In the genomic region with DNA sequence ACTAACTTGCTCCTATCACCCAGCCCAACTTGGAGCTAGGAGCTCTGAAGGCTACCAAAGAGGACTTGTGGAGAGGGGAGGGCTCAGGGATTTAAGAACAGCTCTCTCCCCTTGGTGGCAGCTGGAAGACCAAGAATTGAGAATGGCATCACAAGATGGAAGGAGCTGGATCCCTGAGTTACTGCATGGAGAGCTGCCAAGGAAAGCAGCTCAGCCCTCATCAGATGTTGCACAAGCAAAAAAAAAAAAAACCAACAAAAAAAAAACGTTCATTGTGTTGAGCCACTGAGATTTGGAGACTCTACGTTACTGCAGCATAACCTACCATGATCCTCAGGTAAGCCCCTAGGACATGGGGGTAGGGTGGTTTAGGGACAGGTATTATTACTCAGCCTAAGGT, we compare ENCODE assay signal across 12 cellular contexts. TPM values are rescaled to one million over a fixed set of nuclear protein-coding genes. Genes with fewer than 3 reads are reported as not detected.
A peak's percentile ranks its signal among the peaks of the same experiment; 100 is the strongest.
DNase-seq lines count a peak whose midpoint lies in the region; ATAC-seq and TF ChIP-seq lines count a peak whose summit lies in the region.
"Had no signal": no experiment of that assay in that cellular context is flagged by ENCODE, and none has a peak within 500 bp of the region (broad histone marks: within the 10 kb centered on the region; RNA-seq: fewer than 3 reads in every experiment).

No MANE protein-coding gene starts in this region.

- H3K27ac ChIP-seq in epithelial cell of prostate: peak overlapping the region; percentile 84
- peak overlapping the region; percentile 69 to 81 for H3K27ac ChIP-seq in mucosa of rectum (ENCODE audit: low read depth in 2 of 2, low read length in 2 of 2)
- H3K27ac ChIP-seq in spleen: peak overlapping the region in 3 of 8 donors; percentile 22 to 71 (median 63)

- H3K27me3 ChIP-seq in mucosa of rectum (ENCODE audit: control insufficient read depth in 2 of 2, insufficient read depth in 2 of 2, low read length in 2 of 2): no peaks in the 10 kb centered on the region
- H3K27me3 ChIP-seq in spleen (replicated peaks in 1 of 7): no peaks in the 10 kb centered on the region

- no peak overlapping the region for H3K4me3 ChIP-seq in mucosa of rectum (ENCODE audit: low read length in 2 of 2)
- no peak overlapping the region for H3K4me3 ChIP-seq in spleen

- H3K27ac Mint-ChIP-seq in progenitor cell of endocrine pancreas: no peak overlapping the region
- no peak overlapping the region for H3K27ac Mint-ChIP-seq in activated T-cell treated with anti-CD3 and anti-CD28 coated beads, Interleukin-2, amount 50 U/mL, for 72 hours

- H3K9me3 ChIP-seq in mucosa of rectum (ENCODE audit: control insufficient read depth in 2 of 2, low read length in 2 of 2): no peaks in the 10 kb centered on the region
- no peaks in the 10 kb centered on the region for H3K9me3 ChIP-seq in spleen

- peaks cover 19% of the 10 kb centered on the region for H3K36me3 Mint-ChIP-seq in progenitor cell of endocrine pancreas (ENCODE audit: insufficient read depth)
- H3K36me3 Mint-ChIP-seq in activated T-cell treated with anti-CD3 and anti-CD28 coated beads, Interleukin-2, amount 50 U/mL, for 72 hours (ENCODE audit: insufficient read depth in 2 of 2): no peaks in the 10 kb centered on the region

- WGBS in spleen, 5 donors: 55 to 74% (median 58%) methylated on average over 2 of the region's 2 CpGs

- no peak overlapping the region for H3K9ac ChIP-seq in mucosa of rectum (ENCODE audit: low read depth in 1 of 2, low read length in 2 of 2)

- H3K36me3 ChIP-seq in mucosa of rectum (ENCODE audit: control insufficient read depth in 2 of 2, insufficient read depth in 2 of 2, low read length in 2 of 2): peaks cover 13 to 17% of the 10 kb centered on the region in 2 donors
- peaks cover 0 to 29% (median 0%) of the 10 kb centered on the region in 6 donors for H3K36me3 ChIP-seq in spleen

- peaks cover 13 to 16% of the 10 kb centered on the region in 2 donors for H3K4me1 ChIP-seq in mucosa of rectum (ENCODE audit: control insufficient read depth in 2 of 2, insufficient read depth in 2 of 2, low read length in 2 of 2)
- peaks cover 6 to 31% (median 20%) of the 10 kb centered on the region in 6 donors for H3K4me1 ChIP-seq in spleen

- DNase-seq in Right ventricle myocardium inferior (ENCODE audit: missing footprints) (no peak), cardiac septum (ENCODE audit: low spot score) (no peak), epithelial cell of prostate (ENCODE audit: low read depth, low spot score) (no peak), spleen (no peak), progenitor cell of endocrine pancreas (ENCODE audit: low spot score, unreplicated experiment) (no peak), OCI-M2 (lab: John Stamatoyannopoulos, UW; ENCODE audit: unreplicated experiment) (no peak)
- no peak for DNase-seq in activated T-cell treated with anti-CD3 and anti-CD28 coated beads, Interleukin-2, amount 50 U/mL, for 72 hours
- DNase-seq: activated T-cell treated with anti-CD3 and anti-CD28 coated beads, Interleukin-2, amount 50 U/mL, for 48 hours; KG1; NCI-H524 treated with DMSO at 0.1 percent for 48 hours had no signal

- TF ChIP-seq CTCF in spleen (IDR thresholded peaks at IDR 0.05 in 8 of 11, conservative IDR thresholded peaks at IDR 0.05 in 3 of 11) (no peak), progenitor cell of endocrine pancreas (IDR thresholded peaks at IDR 0.05; ENCODE audit: unreplicated experiment) (no peak)

- no peak for TF ChIP-seq POLR2A in spleen (IDR thresholded peaks at IDR 0.05)

- no peaks in the 10 kb centered on the region for H3K27me3 Mint-ChIP-seq in progenitor cell of endocrine pancreas
- H3K27me3 Mint-ChIP-seq in activated T-cell treated with anti-CD3 and anti-CD28 coated beads, Interleukin-2, amount 50 U/mL, for 72 hours (ENCODE audit: low read depth): peaks cover 7% of the 10 kb centered on the region

- no peaks in the 10 kb centered on the region for H3K4me1 Mint-ChIP-seq in progenitor cell of endocrine pancreas (ENCODE audit: low read depth)
- no peaks in the 10 kb centered on the region for H3K4me1 Mint-ChIP-seq in activated T-cell treated with anti-CD3 and anti-CD28 coated beads, Interleukin-2, amount 50 U/mL, for 72 hours (ENCODE audit: low read depth)

- no peaks in the 10 kb centered on the region for H3K9me3 Mint-ChIP-seq in progenitor cell of endocrine pancreas (ENCODE audit: low read depth)
- H3K9me3 Mint-ChIP-seq in activated T-cell treated with anti-CD3 and anti-CD28 coated beads, Interleukin-2, amount 50 U/mL, for 72 hours: no peaks in the 10 kb centered on the region

- no peak overlapping the region for H3K4me3 Mint-ChIP-seq in progenitor cell of endocrine pancreas (ENCODE audit: low read depth)
- H3K4me3 Mint-ChIP-seq in activated T-cell treated with anti-CD3 and anti-CD28 coated beads, Interleukin-2, amount 50 U/mL, for 72 hours: no peak overlapping the region

- ATAC-seq in Right ventricle myocardium inferior: peak; percentile 38
- no peak for ATAC-seq in activated T-cell treated with anti-CD3 and anti-CD28 coated beads, Interleukin-2, amount 50 U/mL, for 72 hours (replicated peaks in 1 of 2)

- intact Hi-C loops in Right ventricle myocardium inferior (cut with DNase I): loop anchor here (5.0 kb wide), 1 partner anchor 36 kb away; no protein-coding TSS in a partner anchor
- intact Hi-C loops in cardiac septum (cut with DNase I): no loop called here
- intact Hi-C loops in spleen (cut with DNase I; ENCODE audit: low total_unique reads): no loop called here

RNA-seq across cellular contexts. Expression of a gene that starts 41.0 kb away (rescaled TPM):
- total RNA-seq in Right ventricle myocardium inferior: 109 TPM
- total RNA-seq in cardiac septum: 180 TPM
- total RNA-seq in spleen: 100 to 1,000 TPM in 5 of 7 donors, 10 to 100 TPM in 2; 71.9 to 227 (median 126) TPM
- polyA plus RNA-seq in spleen: 10 to 100 TPM in 1 of 3 donors, 1 to 10 TPM in 2; 7.4 to 14.8 (median 9.8) TPM
- 58.8 and 65.4 TPM in 2 replicates for total RNA-seq in progenitor cell of endocrine pancreas
- total RNA-seq in activated T-cell treated with anti-CD3 and anti-CD28 coated beads, Interleukin-2, amount 50 U/mL, for 72 hours: 1 to 10 TPM in 1 of 2 donors, under 1 TPM in 1; 0.65 to 1.6 TPM
- total RNA-seq: T-helper 2 cell treated with Interferon-gamma antibody and Interleukin-4, amounts not matched to agents 100 ng/mL and 5 ng/mL, for 36 hours had no signal

Comparison
In these comparisons a context has a peak if more than half of its experiments do, and no peak if none do; other contexts are left out.
1. RNA of a gene that starts 41.0 kb away (total RNA-seq): 180 TPM in cardiac septum (single experiment), 71.9 to 227 TPM in spleen, 109 TPM in Right ventricle myocardium inferior (single experiment) and 58.8 to 65.4 TPM in progenitor cell of endocrine pancreas; 0.65 to 1.6 TPM in activated T-cell treated with anti-CD3 and anti-CD28 coated beads, Interleukin-2, amount 50 U/mL, for 72 hours; every median in the first group is over 10 times any median in the second.